In genomic region chr1:203276916-203277535, GRCh38 we compare ENCODE assay signal across 13 cellular contexts. TPM values are rescaled to one million over a fixed set of nuclear protein-coding genes. Genes with fewer than 3 reads are reported as not detected.
A peak's percentile ranks its signal among the peaks of the same experiment; 100 is the strongest.
DNase-seq lines count a peak whose midpoint lies in the region; ATAC-seq and TF ChIP-seq lines count a peak whose summit lies in the region.
"Had no signal": no experiment of that assay in that cellular context is flagged by ENCODE, and none has a peak within 500 bp of the region (broad histone marks: within the 10 kb centered on the region; RNA-seq: fewer than 3 reads in every experiment).

No MANE protein-coding gene starts in this region.

- H3K27ac ChIP-seq in DND-41 (ENCODE audit: low read length) (peak overlapping the region; percentile 19), gastrocnemius medialis (peak overlapping the region; percentile 92 to 96 (median 94)), SJCRH30 (no peak overlapping the region), GM23248 (no peak overlapping the region)

- in situ Hi-C loops in gastrocnemius medialis (cut with MboI; ENCODE audit: low sequenced_read_pairs in 4 of 4) (loop anchor here in 2 of 4 donors (10.0 kb wide), 1 partner anchor 208 kb away; no protein-coding TSS in a partner anchor), GM23248 (cut with MboI) (loop anchor here (5.0 to 10.0 kb wide), 2 partner anchors 60 to 208 kb away; no protein-coding TSS in a partner anchor)

- no peak for TF ChIP-seq POLR2A in gastrocnemius medialis (IDR thresholded peaks at IDR 0.05)

- H3K4me1 ChIP-seq in DND-41 (ENCODE audit: insufficient read depth, low read length) (peaks cover 50% of the 10 kb centered on the region), gastrocnemius medialis (peaks cover 81 to 88% of the 10 kb centered on the region in 2 donors), SJCRH30 (peaks cover 32% of the 10 kb centered on the region), GM23248 (ENCODE audit: insufficient read depth) (peaks cover 11% of the 10 kb centered on the region)

- no peaks in the 10 kb centered on the region for H3K79me2 ChIP-seq in DND-41 (ENCODE audit: insufficient read depth, low read length)
- H3K79me2 ChIP-seq in GM23248 (ENCODE audit: insufficient read depth) = no peaks in the 10 kb centered on the region

- H2AFZ ChIP-seq in DND-41 (ENCODE audit: low read depth, low read length) (no peak overlapping the region), GM23248 (no peak overlapping the region)

- TF ChIP-seq CTCF in DND-41 (IDR thresholded peaks at IDR 0.05; ENCODE audit: borderline replicate concordance, extremely low read depth, low read length, poor library complexity, severe bottlenecking) (no peak), gastrocnemius medialis (IDR thresholded peaks at IDR 0.05 in 4 of 5, conservative IDR thresholded peaks at IDR 0.05 in 1 of 5) (no peak)

- H3K9me3 ChIP-seq in DND-41 (ENCODE audit: insufficient read depth, low read length, severe bottlenecking) = no peaks in the 10 kb centered on the region
- H3K9me3 ChIP-seq in gastrocnemius medialis = no peaks in the 10 kb centered on the region
- no peaks in the 10 kb centered on the region for H3K9me3 ChIP-seq in SJCRH30 (replicated peaks)
- H3K9me3 ChIP-seq in GM23248 (ENCODE audit: low read depth) = no peaks in the 10 kb centered on the region

- H3K36me3 ChIP-seq in DND-41 (ENCODE audit: insufficient read depth, low read length) (no peaks in the 10 kb centered on the region), gastrocnemius medialis (no peaks in the 10 kb centered on the region), SJCRH30 (no peaks in the 10 kb centered on the region), GM23248 (ENCODE audit: low read depth) (no peaks in the 10 kb centered on the region)

- intact Hi-C loops in cardiac septum (cut with DNase I) (no loop called here), gastrocnemius medialis (cut with DNase I; ENCODE audit: low total_unique reads) (loop anchor here (5.0 to 10.0 kb wide), 4 partner anchors 280 to 1392 kb away; partner anchors contain the start of genes ATP2B4, SHISA4, ZBED6 and ZC3H11A)

- H3K4me3 Mint-ChIP-seq in activated CD4-positive, alpha-beta memory T cell treated with anti-CD3 and anti-CD28 coated beads, Interleukin-2, amount 10 ng/mL, durations not matched to agents 7 days and 5 days = no peak overlapping the region

- H3K4me3 ChIP-seq in DND-41 (ENCODE audit: low read depth in 1 of 2, low read length in 2 of 2) (no peak overlapping the region), gastrocnemius medialis (no peak overlapping the region), SJCRH30 (no peak overlapping the region), GM23248 (no peak overlapping the region)

- CTCF ChIA-PET in activated CD4-positive, alpha-beta memory T cell treated with anti-CD3 and anti-CD28 coated beads, Interleukin-2, amount 10 ng/mL, durations not matched to agents 7 days and 5 days (lab: Charles Lee) = interaction anchor here (0.6 to 8.1 kb wide), 9 partner anchors 8 to 1705 kb away, joined by 3 to 76 read pairs (median 7); partner anchors contain the start of gene BTG2

- WGBS in GM23248 (ENCODE audit: low coverage in 1 of 2, low lambda C conversion rate in 2 of 2, missing lambda C conversion rate in 2 of 2), 2 experiments = 76 to 80% methylated on average over 9 of the region's 9 CpGs

- DNase-seq in DND-41 (no peak), cardiac septum (ENCODE audit: low spot score) (peak; percentile 64), gastrocnemius medialis (peak in 1 of 2 donors; percentile 39), SJCRH30 (no peak), GM23248 (no peak), amniotic stem cell (lab: John Stamatoyannopoulos, UW) (no peak)
- DNase-seq in activated CD4-positive, alpha-beta memory T cell treated with anti-CD3 and anti-CD28 coated beads, Interleukin-2, amount 10 ng/mL, durations not matched to agents 7 days and 5 days = no peak
- no peak for DNase-seq in stimulated activated CD4-positive, alpha-beta T cell treated with anti-CD3 and anti-CD28 coated beads, Interleukin-2, amount 100 ng/mL, for 48 hours
- DNase-seq: aorta, NCI-H69, T1000 had no signal

- H3K9me2 ChIP-seq in GM23248 (ENCODE audit: insufficient read depth) = no peaks in the 10 kb centered on the region

- H3K9ac ChIP-seq in DND-41 (ENCODE audit: low read depth, low read length) (peak overlapping the region; percentile 22), GM23248 (no peak overlapping the region)

- H3K36me3 Mint-ChIP-seq in activated CD4-positive, alpha-beta memory T cell treated with anti-CD3 and anti-CD28 coated beads, Interleukin-2, amount 10 ng/mL, durations not matched to agents 7 days and 5 days (ENCODE audit: low read depth) = no peaks in the 10 kb centered on the region

- no peaks in the 10 kb centered on the region for H3K27me3 ChIP-seq in DND-41 (ENCODE audit: insufficient read depth, low read length, poor library complexity)
- H3K27me3 ChIP-seq in gastrocnemius medialis = no peaks in the 10 kb centered on the region
- H3K27me3 ChIP-seq in SJCRH30 = no peaks in the 10 kb centered on the region
- no peaks in the 10 kb centered on the region for H3K27me3 ChIP-seq in GM23248 (replicated peaks; ENCODE audit: insufficient read depth)

- H4K20me1 ChIP-seq in DND-41 (ENCODE audit: insufficient read depth, low read length) (no peaks in the 10 kb centered on the region), GM23248 (ENCODE audit: insufficient read depth) (no peaks in the 10 kb centered on the region)

- H3K27ac Mint-ChIP-seq in activated CD4-positive, alpha-beta memory T cell treated with anti-CD3 and anti-CD28 coated beads, Interleukin-2, amount 10 ng/mL, durations not matched to agents 7 days and 5 days = peak overlapping the region; percentile 67

- H3K27me3 Mint-ChIP-seq in activated CD4-positive, alpha-beta memory T cell treated with anti-CD3 and anti-CD28 coated beads, Interleukin-2, amount 10 ng/mL, durations not matched to agents 7 days and 5 days = no peaks in the 10 kb centered on the region

- H3F3A ChIP-seq in GM23248 (ENCODE audit: insufficient read depth) = 0 out of 2 replicates have a peak, but pooled peaks cover 12% of the 10 kb centered on the region

- ATAC-seq in DND-41 (ENCODE audit: insufficient read depth, low read depth) (no peak; the same call in 2 of the 3 replicates), gastrocnemius medialis (no peak)

- POLR2A ChIA-PET in activated CD4-positive, alpha-beta memory T cell treated with anti-CD3 and anti-CD28 coated beads, Interleukin-2, amount 10 ng/mL, durations not matched to agents 7 days and 5 days (lab: Charles Lee) = interaction anchor here (1.1 to 30.4 kb wide), 10 partner anchors 7 to 65 kb away, joined by 3 to 646 read pairs (median 5); partner anchors contain the start of gene BTG2

- H3K4me1 Mint-ChIP-seq in activated CD4-positive, alpha-beta memory T cell treated with anti-CD3 and anti-CD28 coated beads, Interleukin-2, amount 10 ng/mL, durations not matched to agents 7 days and 5 days = peaks cover 76% of the 10 kb centered on the region

- no peak overlapping the region for H3K4me2 ChIP-seq in DND-41 (ENCODE audit: insufficient read depth, low read length)
- no peak overlapping the region for H3K4me2 ChIP-seq in GM23248 (ENCODE audit: unreplicated experiment)

- no peaks in the 10 kb centered on the region for H3K9me3 Mint-ChIP-seq in activated CD4-positive, alpha-beta memory T cell treated with anti-CD3 and anti-CD28 coated beads, Interleukin-2, amount 10 ng/mL, durations not matched to agents 7 days and 5 days

RNA-seq across cellular contexts. Expression of gene BTG2, which starts 28.3 kb away (rescaled TPM):
- total RNA-seq in activated CD4-positive, alpha-beta memory T cell treated with anti-CD3 and anti-CD28 coated beads, Interleukin-2, amount 10 ng/mL, durations not matched to agents 7 days and 5 days = 100 to 1,000 TPM; 116 TPM
- 54.2 TPM for total RNA-seq in cardiac septum
- 100 to 1,000 TPM in 1 of 4 donors, 10 to 100 TPM in 3; 48.0 to 286 (median 74.9) TPM for total RNA-seq in gastrocnemius medialis
- 59.8 and 63.1 TPM in 2 replicates for total RNA-seq in SJCRH30 (2014; rRNA removed; shearing (Covaris generic))
- 5.0 and 7.8 TPM in 2 replicates for total RNA-seq in GM23248 (2014; rRNA removed; shearing (Covaris generic))
- polyA plus RNA-seq in GM23248 (2016; fragmentation: Nextera tagmentation; extraction: Ambion mirVana) = 7.5 and 7.9 TPM in 2 replicates

RNA-seq across cellular contexts. Expression of gene CHIT1, which starts 47.6 kb away (rescaled TPM):
- total RNA-seq in activated CD4-positive, alpha-beta memory T cell treated with anti-CD3 and anti-CD28 coated beads, Interleukin-2, amount 10 ng/mL, durations not matched to agents 7 days and 5 days = under 1 TPM; 0.15 to 0.55 TPM
- total RNA-seq in cardiac septum (not detected), gastrocnemius medialis (under 1 TPM in 1 of 4 donors, not detected in 3; 0.20 TPM)
- total RNA-seq in SJCRH30 (2014; rRNA removed; shearing (Covaris generic)) = 0.08 and 0.18 TPM in 2 replicates
- total RNA-seq in GM23248 (2014; rRNA removed; shearing (Covaris generic)) = not detected in 2 replicates
- polyA plus RNA-seq in GM23248 (2016; fragmentation: Nextera tagmentation; extraction: Ambion mirVana) = not detected in 2 replicates
- total RNA-seq: glomerular endothelial cell had no signal
- polyA plus RNA-seq: neural cell had no signal

Comparison
In these comparisons a context has a peak if more than half of its experiments do, and no peak if none do; other contexts are left out.
1. H3K27ac ChIP-seq: peak in DND-41 (single experiment) and gastrocnemius medialis (4 of 4); none in SJCRH30 (single experiment) and GM23248 (single experiment).